Comparison of ENCODE assay signal across 21 cellular contexts in genomic region chr14:104328607-104329006, GRCh38.
"Had no signal": no experiment of that assay in that cellular context is flagged by ENCODE, and none has a peak within 500 bp of the region (broad histone marks: within the 10 kb centered on the region; RNA-seq: fewer than 3 reads in every experiment).

No MANE protein-coding gene starts in this region.

- H3K4me3 ChIP-seq: esophagus muscularis mucosa, gastroesophageal sphincter, heart left ventricle, hepatocyte, pancreas, right lobe of liver, tibial artery had no signal

- DNase-seq: cerebellar nuclear complex; effector CD8-positive, alpha-beta T cell; foreskin keratinocyte; heart left ventricle; kidney; mesenchymal stem cell; midbrain; naive thymus-derived CD4-positive, alpha-beta T cell; nephron progenitor cell; occipital lobe; right lobe of liver; small intestine; stimulated activated CD4-positive, alpha-beta T cell treated with anti-CD3 and anti-CD28 coated beads, Interleukin-15, amount 100 ng/mL, for 24 hours; stimulated activated CD4-positive, alpha-beta T cell treated with anti-CD3 and anti-CD28 coated beads, Interleukin-2, amount 100 ng/mL, for 48 hours; stimulated activated naive CD4-positive, alpha-beta T cell; stimulated activated naive CD8-positive, alpha-beta T cell treated with anti-CD3 and anti-CD28 coated beads, Interleukin-15, amount 100 ng/mL, for 72 hours; tibial artery had no signal

- H2AFZ ChIP-seq: hepatocyte had no signal

- H3K27me3 ChIP-seq: foreskin keratinocyte, hepatocyte, pancreas, right lobe of liver, tibial artery had no signal

- H3K36me3 ChIP-seq: esophagus muscularis mucosa, gastroesophageal sphincter, heart left ventricle, pancreas, right lobe of liver, tibial artery had no signal

- H3K79me2 ChIP-seq: hepatocyte had no signal

- H3K27ac ChIP-seq: esophagus muscularis mucosa, foreskin keratinocyte, gastroesophageal sphincter, heart left ventricle, hepatocyte, pancreas, right lobe of liver, tibial artery had no signal

- H3K4me2 ChIP-seq: hepatocyte had no signal

- H3K4me1 ChIP-seq: esophagus muscularis mucosa, foreskin keratinocyte, gastroesophageal sphincter, heart left ventricle, pancreas, right lobe of liver, tibial artery had no signal

- H3K9me3 ChIP-seq: pancreas, right lobe of liver had no signal
